Comparison of ENCODE assay signal across 8 cellular contexts in the genomic region with DNA sequence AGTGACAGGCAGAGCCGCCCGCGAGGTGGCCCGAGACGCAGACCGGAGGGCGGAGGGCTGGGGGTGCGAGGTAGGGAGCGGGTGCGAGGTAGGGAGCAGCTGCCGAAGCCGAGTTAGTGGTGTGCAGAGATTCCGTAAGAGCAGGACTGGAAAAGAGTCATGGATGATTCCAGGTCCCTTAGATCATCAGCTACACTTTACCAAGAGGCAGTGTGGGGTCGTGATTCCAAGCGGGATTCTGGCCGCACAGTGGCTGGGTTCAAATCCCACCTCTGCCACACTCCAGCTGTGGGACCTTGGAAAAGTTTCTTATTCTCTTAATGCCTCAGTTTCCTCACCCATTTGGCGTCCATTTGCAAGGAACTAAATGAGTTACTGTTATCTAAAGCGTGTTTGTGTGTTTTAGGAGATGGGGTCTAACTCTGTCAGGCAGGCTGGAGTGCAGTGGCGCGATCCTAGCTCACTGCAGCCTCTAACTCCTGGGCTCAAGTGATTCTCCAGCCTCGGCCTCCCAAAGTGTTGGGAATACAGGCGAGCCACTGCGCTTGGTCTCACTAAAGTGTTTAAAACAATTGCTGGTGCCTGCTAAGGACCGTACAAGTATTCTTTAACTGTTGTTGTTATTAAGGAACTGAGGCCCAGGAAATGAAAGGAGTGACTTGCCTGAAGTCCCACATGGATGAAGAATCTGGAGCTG. TPM values are rescaled to one million over a fixed set of nuclear protein-coding genes. Genes with fewer than 3 reads are reported as not detected.
DNase-seq lines count a peak whose midpoint lies in the region; ATAC-seq and TF ChIP-seq lines count a peak whose summit lies in the region.

No MANE protein-coding gene starts in this region.

- H2BK120ac ChIP-seq in H9 (ENCODE audit: low read depth, low read length, poor library complexity, severe bottlenecking): no peak overlapping the region

- H3K4me1 ChIP-seq in H9 (ENCODE audit: insufficient read depth, low read length): no peaks in the 10 kb centered on the region
- no peaks in the 10 kb centered on the region for H3K4me1 ChIP-seq in iPS-18a (ENCODE audit: control insufficient read depth, low read depth, low read length)

- H3K4ac ChIP-seq in H9 (ENCODE audit: low read depth, low read length): no peak overlapping the region

- DNase-seq in H9: no peak
- no peak for DNase-seq in activated CD8-positive, alpha-beta T cell treated with anti-CD3 and anti-CD28 coated beads, Interleukin-2, amount 10 ng/mL, durations not matched to agents 7 days and 5 days
- no peak for DNase-seq in stimulated activated effector memory CD8-positive, alpha-beta T cell treated with anti-CD3 and anti-CD28 coated beads, Interleukin-12 subunit alpha, Interleukin-12 subunit beta, amount 100 ng/mL, for 72 hours (ENCODE audit: low spot score in 2 of 2)
- DNase-seq in CD1c-positive myeloid dendritic cell (ENCODE audit: extremely low spot score): no peak
- no peak for DNase-seq in NCI-H2171 treated with DMSO at 0.1 percent for 48 hours (lab: John Stamatoyannopoulos, UW)
- DNase-seq in stimulated activated CD4-positive, alpha-beta T cell treated with anti-CD3 and anti-CD28 coated beads, Interleukin-4, amount 100 ng/mL, for 1 hour: no peak
- no peak for DNase-seq in cortex of kidney (lab: John Stamatoyannopoulos, UW)

- peaks cover 7% of the 10 kb centered on the region; the same call in 1 of the 2 replicates for H3K79me2 ChIP-seq in H9 (ENCODE audit: insufficient read depth, low read length)

- H4K8ac ChIP-seq in H9 (replicated peaks; ENCODE audit: insufficient read length, low read depth, low read length): no peak overlapping the region

- peaks cover 4% of the 10 kb centered on the region for H3K79me1 ChIP-seq in H9 (ENCODE audit: insufficient read depth, low read depth, low read length, poor library complexity, severe bottlenecking)

- peaks cover 15 to 17% of the 10 kb centered on the region in 2 experiments for H3K4me1 Mint-ChIP-seq in H9
- peaks cover 29% of the 10 kb centered on the region for H3K4me1 Mint-ChIP-seq in activated CD8-positive, alpha-beta T cell treated with anti-CD3 and anti-CD28 coated beads, Interleukin-2, amount 10 ng/mL, durations not matched to agents 7 days and 5 days (ENCODE audit: low read depth)
- peaks cover 44% of the 10 kb centered on the region for H3K4me1 Mint-ChIP-seq in stimulated activated effector memory CD8-positive, alpha-beta T cell treated with anti-CD3 and anti-CD28 coated beads, Interleukin-12 subunit alpha, Interleukin-12 subunit beta, amount 100 ng/mL, for 72 hours

- H3K18ac ChIP-seq in H9 (ENCODE audit: insufficient read length, low read depth, low read length): peak overlapping the region; percentile 30

- peak overlapping the region; percentile 63 for H3K4me2 ChIP-seq in H9 (ENCODE audit: insufficient read depth, insufficient read length, low read length)

- H3K9ac ChIP-seq in H9 (ENCODE audit: extremely low read depth, insufficient read length, low read length) (peak overlapping the region; percentile 58), iPS-18a (ENCODE audit: low read length) (peak overlapping the region; percentile 47)

- 0 out of 2 replicates have a peak overlapping the region, but pooled peaks have one; percentile 6 for H3K14ac ChIP-seq in H9 (ENCODE audit: insufficient read depth, low read length)

- H3K27me3 Mint-ChIP-seq in H9 (ENCODE audit: low read depth): no peaks in the 10 kb centered on the region; the same call in 1 of the 2 replicates
- no peaks in the 10 kb centered on the region for H3K27me3 Mint-ChIP-seq in activated CD8-positive, alpha-beta T cell treated with anti-CD3 and anti-CD28 coated beads, Interleukin-2, amount 10 ng/mL, durations not matched to agents 7 days and 5 days (ENCODE audit: low read depth)

- H3K27ac ChIP-seq in H9 (ENCODE audit: insufficient read length, low read depth, low read length) (no peak overlapping the region), iPS-18a (ENCODE audit: low read length) (no peak overlapping the region)

- no peak overlapping the region for H2AK5ac ChIP-seq in H9 (ENCODE audit: insufficient read length, low read length)

- H3K36me3 ChIP-seq in iPS-18a (ENCODE audit: control insufficient read depth, low read depth, low read length): no peaks in the 10 kb centered on the region

- no peak overlapping the region for H2BK15ac ChIP-seq in H9 (ENCODE audit: low read depth, low read length)

- no peak overlapping the region for H2BK5ac ChIP-seq in H9 (ENCODE audit: insufficient read length, low read length)

- CTCF ChIA-PET in activated CD8-positive, alpha-beta T cell treated with anti-CD3 and anti-CD28 coated beads, Interleukin-2, amount 10 ng/mL, durations not matched to agents 7 days and 5 days (lab: Charles Lee): interaction anchor here (1.0 kb wide), 1 partner anchor 24 kb away, joined by 3 read pairs; no protein-coding TSS in a partner anchor

- H3K23ac ChIP-seq in H9 (ENCODE audit: insufficient read length, low read depth, low read length): no peak overlapping the region

- peak overlapping the region in 2 of 3 experiments; percentile 99; a peak in 3 of 7 replicates for H3K27ac Mint-ChIP-seq in H9
- peak overlapping the region; percentile 96 for H3K27ac Mint-ChIP-seq in activated CD8-positive, alpha-beta T cell treated with anti-CD3 and anti-CD28 coated beads, Interleukin-2, amount 10 ng/mL, durations not matched to agents 7 days and 5 days
- H3K27ac Mint-ChIP-seq in stimulated activated effector memory CD8-positive, alpha-beta T cell treated with anti-CD3 and anti-CD28 coated beads, Interleukin-12 subunit alpha, Interleukin-12 subunit beta, amount 100 ng/mL, for 72 hours: peak overlapping the region; percentile 97

- H3K36me3 Mint-ChIP-seq in H9 (ENCODE audit: insufficient read depth in 1 of 3, low read depth in 3 of 3): peaks cover 2 to 3% (median 3%) of the 10 kb centered on the region in 3 experiments
- peaks cover 21% of the 10 kb centered on the region for H3K36me3 Mint-ChIP-seq in activated CD8-positive, alpha-beta T cell treated with anti-CD3 and anti-CD28 coated beads, Interleukin-2, amount 10 ng/mL, durations not matched to agents 7 days and 5 days (ENCODE audit: low read depth)
- H3K36me3 Mint-ChIP-seq in stimulated activated effector memory CD8-positive, alpha-beta T cell treated with anti-CD3 and anti-CD28 coated beads, Interleukin-12 subunit alpha, Interleukin-12 subunit beta, amount 100 ng/mL, for 72 hours: peaks cover 21% of the 10 kb centered on the region

- no CpG with 5 or more reads among the region's 24 CpGs for WGBS in H9 (ENCODE audit: extremely low coverage, insufficient read length, low lambda C conversion rate)

- no peak overlapping the region for H3T11ph ChIP-seq in H9 (ENCODE audit: low read length)

- H3K27me3 ChIP-seq in H9 (ENCODE audit: insufficient read depth, low read length) (no peaks in the 10 kb centered on the region), iPS-18a (ENCODE audit: control insufficient read depth, insufficient read depth, low read length) (no peaks in the 10 kb centered on the region)

- H3K9me3 Mint-ChIP-seq in H9: no peaks in the 10 kb centered on the region
- no peaks in the 10 kb centered on the region for H3K9me3 Mint-ChIP-seq in activated CD8-positive, alpha-beta T cell treated with anti-CD3 and anti-CD28 coated beads, Interleukin-2, amount 10 ng/mL, durations not matched to agents 7 days and 5 days (ENCODE audit: insufficient read depth)
- no peaks in the 10 kb centered on the region for H3K9me3 Mint-ChIP-seq in stimulated activated effector memory CD8-positive, alpha-beta T cell treated with anti-CD3 and anti-CD28 coated beads, Interleukin-12 subunit alpha, Interleukin-12 subunit beta, amount 100 ng/mL, for 72 hours

- POLR2A ChIA-PET in activated CD8-positive, alpha-beta T cell treated with anti-CD3 and anti-CD28 coated beads, Interleukin-2, amount 10 ng/mL, durations not matched to agents 7 days and 5 days (lab: Charles Lee): interaction anchor here (1.2 kb wide), 1 partner anchor 316 kb away, joined by 4 read pairs; no protein-coding TSS in a partner anchor

- no peak overlapping the region for H2BK12ac ChIP-seq in H9 (ENCODE audit: insufficient read length, low read depth, low read length)

- H3K23me2 ChIP-seq in H9 (ENCODE audit: insufficient read length, low read depth, low read length, poor library complexity, severe bottlenecking): peaks cover 5% of the 10 kb centered on the region

- H2BK20ac ChIP-seq in H9 (ENCODE audit: low read depth, low read length, poor library complexity, severe bottlenecking): no peak overlapping the region

- no peak overlapping the region for H2AFZ ChIP-seq in H9 (ENCODE audit: low read length)

- no peak for TF ChIP-seq CTCF in H9 (conservative IDR thresholded peaks at IDR 0.05)

- H3K9me3 ChIP-seq in H9 (ENCODE audit: control insufficient read depth, low read depth, low read length): no peaks in the 10 kb centered on the region
- H3K9me3 ChIP-seq in iPS-18a (ENCODE audit: control insufficient read depth, low read depth, low read length): no peaks in the 10 kb centered on the region

- H4K91ac ChIP-seq in H9 (ENCODE audit: insufficient read length, low read depth, low read length): no peak overlapping the region

- no peak for ATAC-seq in activated CD8-positive, alpha-beta T cell treated with anti-CD3 and anti-CD28 coated beads, Interleukin-2, amount 10 ng/mL, durations not matched to agents 7 days and 5 days
- ATAC-seq in stimulated activated effector memory CD8-positive, alpha-beta T cell treated with anti-CD3 and anti-CD28 coated beads, Interleukin-12 subunit alpha, Interleukin-12 subunit beta, amount 100 ng/mL, for 72 hours: no peak

- H3K56ac ChIP-seq in H9 (ENCODE audit: insufficient read length, low read depth, low read length): no peak overlapping the region

- H4K20me1 ChIP-seq in H9 (ENCODE audit: control insufficient read depth, insufficient read depth, insufficient read length): no peaks in the 10 kb centered on the region

- H4K5ac ChIP-seq in H9 (ENCODE audit: insufficient read length, low read depth, low read length): no peak overlapping the region

- H3K4me3 ChIP-seq in iPS-18a (ENCODE audit: low read length): peak overlapping the region; percentile 68

- peak overlapping the region; percentile 97 to 98 for H3K4me3 Mint-ChIP-seq in H9
- peak overlapping the region; percentile 90 for H3K4me3 Mint-ChIP-seq in activated CD8-positive, alpha-beta T cell treated with anti-CD3 and anti-CD28 coated beads, Interleukin-2, amount 10 ng/mL, durations not matched to agents 7 days and 5 days
- H3K4me3 Mint-ChIP-seq in stimulated activated effector memory CD8-positive, alpha-beta T cell treated with anti-CD3 and anti-CD28 coated beads, Interleukin-12 subunit alpha, Interleukin-12 subunit beta, amount 100 ng/mL, for 72 hours: peak overlapping the region; percentile 97

RNA-seq across cellular contexts. Expression of a gene that starts 1.1 kb away (rescaled TPM):
- 177 and 185 TPM in 2 replicates for total RNA-seq in H9 (2021)
- total RNA-seq in activated CD8-positive, alpha-beta T cell treated with anti-CD3 and anti-CD28 coated beads, Interleukin-2, amount 10 ng/mL, durations not matched to agents 7 days and 5 days: 100 to 1,000 TPM; 213 to 221 TPM

RNA-seq across cellular contexts. Expression of a gene that starts 24.9 kb away (rescaled TPM):
- 12.3 and 12.4 TPM in 2 replicates for total RNA-seq in H9 (2021)
- 10 to 100 TPM; 20.6 to 20.8 TPM for total RNA-seq in activated CD8-positive, alpha-beta T cell treated with anti-CD3 and anti-CD28 coated beads, Interleukin-2, amount 10 ng/mL, durations not matched to agents 7 days and 5 days

RNA-seq across cellular contexts. Expression of a gene that starts 57.0 kb away (rescaled TPM):
- 7.3 and 8.2 TPM in 2 replicates for total RNA-seq in H9 (2021)
- not detected for total RNA-seq in activated CD8-positive, alpha-beta T cell treated with anti-CD3 and anti-CD28 coated beads, Interleukin-2, amount 10 ng/mL, durations not matched to agents 7 days and 5 days
